Comparison of ENCODE assay signal across 8 cellular contexts in the genomic region with DNA sequence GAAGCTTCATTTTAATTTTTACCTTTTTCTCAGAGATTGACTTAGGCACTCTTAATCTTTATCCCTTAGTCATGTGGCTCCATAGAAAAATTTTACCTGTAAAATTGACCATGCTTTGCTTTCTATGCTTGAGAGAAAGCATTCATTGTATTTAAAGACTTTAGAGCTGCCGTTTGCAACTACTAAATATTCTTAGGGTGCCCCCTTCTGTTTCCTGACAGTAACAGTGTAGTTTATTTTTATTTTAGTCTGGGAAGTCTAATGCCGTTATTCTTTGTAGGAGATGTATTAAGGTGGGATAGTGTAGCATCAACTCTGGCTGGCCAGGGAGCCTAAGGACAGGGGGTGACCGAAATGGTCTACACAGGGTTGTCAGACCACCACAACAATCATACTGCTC.
DNase-seq lines count a peak whose midpoint lies in the region; ATAC-seq and TF ChIP-seq lines count a peak whose summit lies in the region.

No MANE protein-coding gene starts in this region.

- H3K18ac ChIP-seq in mesendoderm (ENCODE audit: low read length), result no peak overlapping the region

- H3K4me1 ChIP-seq in mesendoderm (ENCODE audit: control insufficient read depth, low read depth, low read length), result no peaks in the 10 kb centered on the region

- whole genome bisulfite sequencing in mesendoderm (ENCODE audit: extremely low coverage, insufficient coverage, low lambda C conversion rate), result no CpG with 5 or more reads among the region's 3 CpGs

- H3K79me2 ChIP-seq in mesendoderm (ENCODE audit: control insufficient read depth, insufficient read depth, low read length), result no peaks in the 10 kb centered on the region

- H3K4ac ChIP-seq in mesendoderm (ENCODE audit: low read depth, low read length), result no peak overlapping the region

- no peak overlapping the region for H4K8ac ChIP-seq in mesendoderm (ENCODE audit: low read depth, low read length)

- H2BK120ac ChIP-seq in mesendoderm (ENCODE audit: low read depth, low read length), result no peak overlapping the region

- H3K27ac ChIP-seq in mesendoderm (ENCODE audit: low read depth, low read length), result no peak overlapping the region

- ATAC-seq in HG03432 (IDR thresholded peaks at IDR 0.05; ENCODE audit: unreplicated experiment) (no peak), HG03135 (IDR thresholded peaks at IDR 0.05; ENCODE audit: unreplicated experiment) (no peak)

- no peak overlapping the region for H2BK15ac ChIP-seq in mesendoderm (replicated peaks; ENCODE audit: low read depth)

- H2BK5ac ChIP-seq in mesendoderm (ENCODE audit: low read length), result no peak overlapping the region

- no peaks in the 10 kb centered on the region for H3K79me1 ChIP-seq in mesendoderm (ENCODE audit: low read length)

- no peak overlapping the region for H3K23ac ChIP-seq in mesendoderm (ENCODE audit: low read length)

- H3K27me3 ChIP-seq in mesendoderm (ENCODE audit: insufficient read depth, low read length, poor library complexity), result no peaks in the 10 kb centered on the region

- no peaks in the 10 kb centered on the region for H3K36me3 ChIP-seq in mesendoderm (ENCODE audit: control insufficient read depth, insufficient read depth, low read length)

- no peak overlapping the region for H3K56ac ChIP-seq in mesendoderm (ENCODE audit: low read length)

- TF ChIP-seq CTCF in astrocyte of the spinal cord (IDR thresholded peaks at IDR 0.05; ENCODE audit: low read depth, low read length), result peak; percentile 51

- in situ Hi-C loops in astrocyte of the spinal cord (cut with HindIII; ENCODE audit: low sequenced_read_pairs), result no loop called here

- no peak overlapping the region for H3K4me2 ChIP-seq in mesendoderm (ENCODE audit: low read length)

- H3K4me3 ChIP-seq in astrocyte of the spinal cord (ENCODE audit: low read depth, low read length) (no peak overlapping the region), mesendoderm (ENCODE audit: low read length) (no peak overlapping the region)

- H3K9ac ChIP-seq in mesendoderm (ENCODE audit: low read length), result no peak overlapping the region

- peak; percentile 29 for DNase-seq in DMS53 treated with DMSO at 0.1 percent for 48 hours (lab: John Stamatoyannopoulos, UW; ENCODE audit: unreplicated experiment)
- DNase-seq in NAMALWA (ENCODE audit: low spot score), result peak; percentile 49
- DNase-seq in astrocyte of the spinal cord (ENCODE audit: low read depth, low spot score), result peak; percentile 40
- peak; percentile 49 for DNase-seq in mesendoderm
- DNase-seq in UCSD-AML1 (lab: John Stamatoyannopoulos, UW; ENCODE audit: unreplicated experiment), result no peak
- no peak for DNase-seq in NCI-H2196 treated with DMSO at 0.1 percent for 48 hours (lab: John Stamatoyannopoulos, UW; ENCODE audit: unreplicated experiment)

- H2AK5ac ChIP-seq in mesendoderm (ENCODE audit: low read length), result no peak overlapping the region

- no peak overlapping the region for H4K5ac ChIP-seq in mesendoderm (ENCODE audit: low read length)

Comparison
In these comparisons a context has a peak if more than half of its experiments do, and no peak if none do; other contexts are left out.
1. DNase-seq: peak in DMS53 treated with DMSO at 0.1 percent for 48 hours (single experiment), NAMALWA (single experiment), astrocyte of the spinal cord (single experiment) and mesendoderm (single experiment); none in UCSD-AML1 (single experiment) and NCI-H2196 treated with DMSO at 0.1 percent for 48 hours (single experiment).